Comparison of ENCODE assay signal across 8 cellular contexts in the genomic region with DNA sequence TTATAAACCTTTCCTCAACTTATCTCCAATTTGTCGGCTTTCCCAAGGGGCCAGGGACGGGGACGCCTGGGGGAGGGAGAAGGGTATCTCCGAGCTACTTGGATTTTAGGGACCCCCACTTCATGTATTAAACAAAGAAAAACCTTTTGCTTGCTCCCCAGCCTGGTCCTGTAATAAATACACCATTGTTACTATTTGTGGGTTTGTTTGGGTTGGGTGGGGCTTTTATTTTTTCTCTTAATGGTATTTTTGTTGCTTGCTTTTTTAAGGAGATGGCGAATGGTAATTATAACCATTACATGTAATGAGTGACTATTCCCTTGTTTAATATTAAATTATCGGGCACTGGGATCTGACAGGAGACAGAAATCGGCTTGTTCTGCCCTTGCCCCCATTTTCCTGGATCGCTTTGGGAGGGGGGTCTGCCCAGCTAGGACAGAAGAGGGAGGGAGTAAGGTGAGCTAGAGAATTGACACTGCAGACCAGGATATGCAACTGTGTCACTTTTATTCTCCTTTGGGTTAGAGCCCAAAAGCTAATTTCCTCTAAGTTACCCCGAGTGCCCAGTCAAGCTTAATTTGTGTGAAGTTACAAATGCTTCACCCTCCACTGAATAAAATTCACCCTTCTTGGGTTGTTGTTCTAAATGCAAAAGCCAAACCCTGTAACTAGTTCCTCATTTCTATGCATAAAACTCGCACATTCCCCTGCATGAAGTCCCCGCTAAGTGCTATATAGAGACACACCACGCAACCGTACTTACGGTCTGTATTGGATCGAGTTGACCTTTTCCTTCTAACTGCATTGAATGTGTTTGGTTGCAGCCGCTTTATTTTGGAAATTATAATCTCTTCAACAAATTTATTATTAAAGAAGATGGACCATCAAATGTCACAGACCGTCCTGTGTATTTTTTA. TPM values are rescaled to one million over a fixed set of nuclear protein-coding genes. Genes with fewer than 3 reads are reported as not detected.
DNase-seq lines count a peak whose midpoint lies in the region; ATAC-seq and TF ChIP-seq lines count a peak whose summit lies in the region.

No MANE protein-coding gene starts in this region.

- H3K4me3 ChIP-seq in psoas muscle = peak overlapping the region; percentile 83

- no peak for ATAC-seq in CD4-positive, alpha-beta T cell (ENCODE audit: poor library complexity)
- ATAC-seq in GM19455 (IDR thresholded peaks at IDR 0.05; ENCODE audit: unreplicated experiment) = peak; percentile 51
- peak; percentile 40 for ATAC-seq in HG03520 (IDR thresholded peaks at IDR 0.05; ENCODE audit: unreplicated experiment)
- peak in 2 of 4 donors; percentile 14 to 17 for ATAC-seq in psoas muscle

- peaks cover 59% of the 10 kb centered on the region for H3K27me3 ChIP-seq in CD4-positive, alpha-beta T cell (ENCODE audit: control insufficient read depth, insufficient read depth, low read length)
- H3K27me3 ChIP-seq in psoas muscle (ENCODE audit: insufficient read depth in 3 of 3, low read length in 2 of 3) = no peaks in the 10 kb centered on the region

- CTCF ChIA-PET in CD4-positive, alpha-beta T cell (lab: Charles Lee) = no interaction called here

- H3K9me3 ChIP-seq in CD4-positive, alpha-beta T cell (ENCODE audit: control insufficient read depth, low read length) = no peaks in the 10 kb centered on the region
- H3K9me3 ChIP-seq in psoas muscle = no peaks in the 10 kb centered on the region

- no peak overlapping the region for H3K27ac Mint-ChIP-seq in CD4-positive, alpha-beta T cell
- no peak overlapping the region for H3K27ac Mint-ChIP-seq in chondrocyte (ENCODE audit: unreplicated experiment)

- peak overlapping the region; percentile 58 for H3K4me3 Mint-ChIP-seq in CD4-positive, alpha-beta T cell
- H3K4me3 Mint-ChIP-seq in chondrocyte (ENCODE audit: unreplicated experiment) = no peak overlapping the region

- POLR2A ChIA-PET in CD4-positive, alpha-beta T cell (lab: Charles Lee) = interaction anchor here (1.2 kb wide), 1 partner anchor 9 kb away, joined by 3 read pairs; no protein-coding TSS in a partner anchor

- no peak for TF ChIP-seq CTCF in CD4-positive, alpha-beta T cell (IDR thresholded peaks at IDR 0.05)
- TF ChIP-seq CTCF in psoas muscle (IDR thresholded peaks at IDR 0.05) = no peak
- no peak for TF ChIP-seq CTCF in chondrocyte (IDR thresholded peaks at IDR 0.05)

- no peaks in the 10 kb centered on the region for H3K36me3 Mint-ChIP-seq in CD4-positive, alpha-beta T cell (ENCODE audit: low read depth)
- H3K36me3 Mint-ChIP-seq in chondrocyte (ENCODE audit: low read depth) = no peaks in the 10 kb centered on the region

- no peaks in the 10 kb centered on the region for H3K9me3 Mint-ChIP-seq in CD4-positive, alpha-beta T cell
- no peaks in the 10 kb centered on the region for H3K9me3 Mint-ChIP-seq in chondrocyte (ENCODE audit: low read depth)

- H3K36me3 ChIP-seq in psoas muscle (ENCODE audit: insufficient read depth in 1 of 2, low read depth in 1 of 2) = no peaks in the 10 kb centered on the region

- 0 to 1% (median 1%) methylated on average over 17 of the region's 17 CpGs for WGBS in psoas muscle, 3 donors

- H3K27me3 Mint-ChIP-seq in CD4-positive, alpha-beta T cell = peaks cover 18% of the 10 kb centered on the region
- H3K27me3 Mint-ChIP-seq in chondrocyte (ENCODE audit: low read depth) = no peaks in the 10 kb centered on the region

- no peak overlapping the region for H3K27ac ChIP-seq in CD4-positive, alpha-beta T cell (ENCODE audit: low read depth, low read length)
- peak overlapping the region; percentile 95 for H3K27ac ChIP-seq in psoas muscle

- H3K4me1 ChIP-seq in psoas muscle = peaks cover 5% of the 10 kb centered on the region

- intact Hi-C loops in CD4-positive, alpha-beta T cell (cut with DNase I, micrococcal nuclease) = no loop called here
- intact Hi-C loops in psoas muscle (cut with DNase I) = loop anchor here (2.0 to 10.0 kb wide), 5 partner anchors 86 to 223 kb away; no protein-coding TSS in a partner anchor

- DNase-seq in CD4-positive, alpha-beta T cell = no peak
- DNase-seq in SW480 (ENCODE audit: low spot score) = peak; percentile 88
- peak; percentile 76 for DNase-seq in germinal center (ENCODE audit: low spot score)
- DNase-seq in psoas muscle = no peak
- no peak for DNase-seq in chondrocyte (ENCODE audit: low spot score)
- DNase-seq in activated CD4-positive, alpha-beta T cell treated with anti-CD3 and anti-CD28 coated beads, Interleukin-2, amount 50 U/mL, for 1 hour = no peak

- H3K4me1 Mint-ChIP-seq in CD4-positive, alpha-beta T cell (ENCODE audit: low read depth) = peaks cover 34% of the 10 kb centered on the region
- peaks cover 18% of the 10 kb centered on the region for H3K4me1 Mint-ChIP-seq in chondrocyte (ENCODE audit: low read depth)

RNA-seq across cellular contexts. Expression of gene ZNF608, which starts 1.6 kb away (rescaled TPM):
- under 1 TPM in 1 of 2 experiments, not detected in 1; 0.14 TPM for total RNA-seq in CD4-positive, alpha-beta T cell
- total RNA-seq in psoas muscle = 10 to 100 TPM in 2 of 4 donors, 1 to 10 TPM in 2; 7.3 to 11.7 (median 10.3) TPM
- 1 to 10 TPM; 1.6 to 9.8 (median 3.3) TPM for polyA plus RNA-seq in psoas muscle
- 20.7 to 36.3 TPM (median 23.8 TPM) in 3 replicates for total RNA-seq in chondrocyte

Comparison
In these comparisons a context has a peak if more than half of its experiments do, and no peak if none do; other contexts are left out.
1. DNase-seq: peak in SW480 (single experiment) and germinal center (single experiment); none in CD4-positive, alpha-beta T cell (0 of 10), psoas muscle (0 of 2), chondrocyte (single experiment) and activated CD4-positive, alpha-beta T cell treated with anti-CD3 and anti-CD28 coated beads, Interleukin-2, amount 50 U/mL, for 1 hour (single experiment).
2. RNA of gene ZNF608, which starts 1.6 kb away (total RNA-seq): 20.7 to 36.3 TPM in chondrocyte and 7.3 to 11.7 TPM in psoas muscle; 0.14 TPM in CD4-positive, alpha-beta T cell; every median in the first group is over 4 times any median in the second.
3. intact Hi-C loops: an anchor here in psoas muscle (2.0 to 10.0 kb wide); none called in CD4-positive, alpha-beta T cell.